In genomic region chr14:55139696-55140509, GRCh38 we compare ENCODE assay signal across 19 cellular contexts. TPM values are rescaled to one million over a fixed set of nuclear protein-coding genes. Genes with fewer than 3 reads are reported as not detected.
DNase-seq lines count a peak whose midpoint lies in the region; ATAC-seq, FAIRE-seq and TF ChIP-seq lines count a peak whose summit lies in the region.
"Had no signal": no experiment of that assay in that cellular context is flagged by ENCODE, and none has a peak within 500 bp of the region (broad histone marks: within the 10 kb centered on the region; RNA-seq: fewer than 3 reads in every experiment).

No MANE protein-coding gene starts in this region.

- ATAC-seq in left ventricle myocardium superior (no peak), lower lobe of right lung (no peak), HG03565 (IDR thresholded peaks at IDR 0.05; ENCODE audit: unreplicated experiment) (no peak)
- ATAC-seq: A549, GM23338 had no signal

- TF ChIP-seq CTCF in left ventricle myocardium inferior (IDR thresholded peaks at IDR 0.05; ENCODE audit: borderline replicate concordance) (no peak), lower lobe of right lung (IDR thresholded peaks at IDR 0.05) (no peak)

- DNase-seq in left ventricle myocardium inferior = no peak
- no peak for DNase-seq in left ventricle myocardium superior
- no peak for DNase-seq in lower lobe of right lung
- no peak for DNase-seq in small intestine
- DNase-seq in caudate nucleus (lab: John Stamatoyannopoulos, UW) = no peak
- DNase-seq: BE2C; CD4-positive, alpha-beta memory T cell; DMS153; DMS79 treated with DMSO at 0.1 percent for 48 hours; EL; H7 had no signal

- H3K36me3 ChIP-seq in left ventricle myocardium inferior = peaks cover 71% of the 10 kb centered on the region
- H3K36me3 ChIP-seq in lower lobe of right lung = peaks cover 82% of the 10 kb centered on the region
- peaks cover 50 to 74% (median 68%) of the 10 kb centered on the region in 5 donors for H3K36me3 ChIP-seq in subcutaneous abdominal adipose tissue (ENCODE audit: control insufficient read depth in 5 of 5, insufficient read depth in 5 of 5, low read length in 5 of 5)
- peaks cover 21 to 45% of the 10 kb centered on the region in 2 donors for H3K36me3 ChIP-seq in small intestine (ENCODE audit: control insufficient read depth in 2 of 2, insufficient read depth in 2 of 2, low read length in 2 of 2)

- H3K27ac ChIP-seq in left ventricle myocardium inferior (replicated peaks) = peak overlapping the region; percentile 86
- peak overlapping the region; percentile 10 for H3K27ac ChIP-seq in lower lobe of right lung
- peak overlapping the region; percentile 99 for H3K27ac ChIP-seq in subcutaneous abdominal adipose tissue (ENCODE audit: low read depth, low read length)
- H3K27ac ChIP-seq in small intestine (ENCODE audit: low read depth in 1 of 2, low read length in 1 of 2) = no peak overlapping the region
- H3K27ac ChIP-seq in caudate nucleus (ENCODE audit: low read depth, low read length) = no peak overlapping the region
- H3K27ac ChIP-seq: A549, C4-2B had no signal

- intact Hi-C loops in left ventricle myocardium inferior (cut with micrococcal nuclease) (no loop called here), left ventricle myocardium superior (cut with micrococcal nuclease) (no loop called here), lower lobe of right lung (cut with DNase I) (no loop called here)

- H3K9me3 ChIP-seq in left ventricle myocardium inferior (replicated peaks) (no peaks in the 10 kb centered on the region), lower lobe of right lung (no peaks in the 10 kb centered on the region), subcutaneous abdominal adipose tissue (ENCODE audit: control insufficient read depth in 5 of 5, low read length in 5 of 5) (no peaks in the 10 kb centered on the region), small intestine (ENCODE audit: control insufficient read depth, low read depth) (no peaks in the 10 kb centered on the region)
- H3K9me3 ChIP-seq: A549, BE2C had no signal

- H3K4me1 ChIP-seq in left ventricle myocardium inferior (peaks cover 51% of the 10 kb centered on the region), lower lobe of right lung (peaks cover 42% of the 10 kb centered on the region), subcutaneous abdominal adipose tissue (ENCODE audit: control insufficient read depth in 5 of 5, insufficient read depth in 5 of 5, low read length in 5 of 5) (peaks cover 14 to 34% (median 29%) of the 10 kb centered on the region in 5 donors), small intestine (ENCODE audit: control insufficient read depth in 2 of 2, insufficient read depth in 1 of 2, low read depth in 1 of 2, low read length in 1 of 2) (peaks cover 3 to 5% of the 10 kb centered on the region in 2 donors)
- H3K4me1 ChIP-seq: A549, BE2C had no signal

- 81 to 86% (median 81%) methylated on average over 4 of the region's 4 CpGs for WGBS in small intestine, 3 donors

- no peak overlapping the region for H3K9ac ChIP-seq in subcutaneous abdominal adipose tissue (ENCODE audit: low read length in 5 of 5)

- H3K4me3 ChIP-seq in left ventricle myocardium inferior (no peak overlapping the region), lower lobe of right lung (no peak overlapping the region), subcutaneous abdominal adipose tissue (ENCODE audit: low read depth in 1 of 5, low read length in 5 of 5) (no peak overlapping the region), small intestine (ENCODE audit: low read depth in 1 of 2, low read length in 2 of 2) (no peak overlapping the region)
- H3K4me3 ChIP-seq: A549, GM23338 had no signal

- FAIRE-seq in small intestine (lab: Jason Lieb, UNC) = no peak
- FAIRE-seq: A549, D721Med, G401.6, GM12891 had no signal

- no peaks in the 10 kb centered on the region for H3K27me3 ChIP-seq in left ventricle myocardium inferior (ENCODE audit: low read depth)
- H3K27me3 ChIP-seq in lower lobe of right lung (ENCODE audit: low read depth) = no peaks in the 10 kb centered on the region
- H3K27me3 ChIP-seq in subcutaneous abdominal adipose tissue (ENCODE audit: control insufficient read depth in 5 of 5, insufficient read depth in 4 of 5, low read length in 5 of 5) = no peaks in the 10 kb centered on the region
- H3K27me3 ChIP-seq in small intestine (ENCODE audit: control insufficient read depth in 2 of 2, insufficient read depth in 2 of 2, low read length in 2 of 2) = no peaks in the 10 kb centered on the region
- H3K27me3 ChIP-seq: BE2C had no signal

RNA-seq across cellular contexts. Expression of gene LGALS3, which starts 10.9 kb away (rescaled TPM):
- 194 TPM for total RNA-seq in left ventricle myocardium inferior
- total RNA-seq in left ventricle myocardium superior = 249 TPM
- total RNA-seq in lower lobe of right lung = 528 TPM
- polyA plus RNA-seq in small intestine = 1,000 to 10,000 TPM in 2 of 3 donors, 100 to 1,000 TPM in 1; 593 to 2,279 (median 2,145) TPM

RNA-seq across cellular contexts. Expression of gene DLGAP5, which starts 51.5 kb away (rescaled TPM):
- total RNA-seq in left ventricle myocardium inferior (0.14 TPM), left ventricle myocardium superior (0.35 TPM), lower lobe of right lung (0.97 TPM)
- polyA plus RNA-seq in small intestine = 10 to 100 TPM in 1 of 3 donors, 1 to 10 TPM in 1, under 1 TPM in 1; 0.81 to 13.2 (median 1.3) TPM
- total RNA-seq: CD4-positive, alpha-beta memory T cell had no signal
- polyA plus RNA-seq: CD4-positive, alpha-beta memory T cell had no signal

Comparison
In these comparisons a context has a peak if more than half of its experiments do, and no peak if none do; other contexts are left out.
1. H3K27ac ChIP-seq: peak in left ventricle myocardium inferior (single experiment), lower lobe of right lung (single experiment) and subcutaneous abdominal adipose tissue (single experiment); none in small intestine (0 of 2) and caudate nucleus (single experiment).